8 cellular contexts compared by ENCODE assay signal in the genomic region with DNA sequence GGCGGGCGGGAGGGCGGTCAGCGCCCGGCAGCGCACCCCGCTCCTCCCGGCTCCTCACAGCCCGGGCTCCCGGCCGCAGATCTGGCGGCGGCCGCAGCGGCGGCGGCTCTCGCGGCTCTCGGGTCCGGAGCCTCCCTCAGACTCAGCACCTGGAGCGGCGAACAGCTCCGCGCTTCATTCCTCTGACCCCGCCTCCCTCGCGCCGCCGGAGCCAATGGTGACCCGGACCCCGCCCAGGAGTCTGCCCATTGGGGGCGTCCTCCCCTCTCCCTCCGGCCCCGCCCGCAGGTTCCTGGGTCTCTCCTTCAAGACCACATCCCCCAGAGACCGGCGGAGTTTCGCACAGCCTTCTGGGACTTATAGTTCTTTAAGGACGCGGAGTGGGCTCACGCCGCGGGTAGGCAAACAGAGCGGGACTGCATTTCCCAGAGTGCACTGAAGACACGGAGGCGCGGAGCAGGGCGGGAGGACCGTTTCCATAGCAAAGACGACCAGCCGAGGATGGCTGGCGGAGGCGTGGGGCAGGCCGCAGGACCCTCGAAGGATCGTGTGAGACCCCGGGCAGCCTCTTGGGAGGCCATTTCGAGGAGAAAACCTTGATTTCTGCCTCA. TPM values are rescaled to one million over a fixed set of nuclear protein-coding genes. Genes with fewer than 3 reads are reported as not detected.
DNase-seq lines count a peak whose midpoint lies in the region; ATAC-seq and TF ChIP-seq lines count a peak whose summit lies in the region.

SMPD3 (minus strand) TSS at position 149 of the 611 bp plus-strand sequence. CDS start 76,327 bp downstream, outside the sequence.

- peak within 1 kb of the TSS; percentile 61 for H3K4me3 ChIP-seq in Karpas-422 (ENCODE audit: low read length)
- H3K4me3 ChIP-seq in fibroblast of lung (replicated peaks in 1 of 4; ENCODE audit: control extremely low read depth in 1 of 4, insufficient read depth in 1 of 4, low read depth in 3 of 4, low read length in 4 of 4): peak within 1 kb of the TSS; percentile 15 to 56 (median 36)

- ATAC-seq in GM21825 (IDR thresholded peaks at IDR 0.05; ENCODE audit: unreplicated experiment): peak; percentile 84

- H3K4me2 ChIP-seq in Karpas-422 (ENCODE audit: low read depth, low read length, poor library complexity, severe bottlenecking) (peak within 1 kb of the TSS; percentile 61), fibroblast of lung (ENCODE audit: extremely low read depth, insufficient read depth, low read length) (peak within 1 kb of the TSS; percentile 76)

- no peaks in the 10 kb centered on the region for H3K79me2 ChIP-seq in Karpas-422 (ENCODE audit: low read length)
- H3K79me2 ChIP-seq in fibroblast of lung (ENCODE audit: control insufficient read depth, insufficient read depth, low read length): no peaks in the 10 kb centered on the region

- H4K20me1 ChIP-seq in Karpas-422 (ENCODE audit: insufficient read depth, low read depth, low read length) (0 out of 2 replicates have a peak, but pooled peaks cover 5% of the 10 kb centered on the region), fibroblast of lung (ENCODE audit: control insufficient read depth, extremely low read depth, insufficient read depth, low read length) (no peaks in the 10 kb centered on the region)

- H3K9me3 ChIP-seq in Karpas-422 (ENCODE audit: low read length): no peaks in the 10 kb centered on the region
- no peaks in the 10 kb centered on the region for H3K9me3 ChIP-seq in fibroblast of lung (ENCODE audit: control insufficient read depth, insufficient read depth, low read depth, low read length)

- no peaks in the 10 kb centered on the region for H3K9me2 ChIP-seq in Karpas-422 (replicated peaks; ENCODE audit: insufficient read depth, low read length)

- no peak for TF ChIP-seq CTCF in fibroblast of lung (conservative IDR thresholded peaks at IDR 0.05 in 1 of 2, IDR thresholded peaks at IDR 0.05 in 1 of 2; ENCODE audit: low read depth in 1 of 2, low read length in 2 of 2)

- H3K9ac ChIP-seq in Karpas-422 (ENCODE audit: low read length) (peak within 1 kb of the TSS; percentile 52), fibroblast of lung (ENCODE audit: insufficient read depth, low read length) (no peak within 1 kb of the TSS)

- H3K4me1 ChIP-seq in Karpas-422 (ENCODE audit: low read length) (peaks cover 36% of the 10 kb centered on the region), fibroblast of lung (ENCODE audit: control insufficient read depth, extremely low read depth, insufficient read depth, low read length) (no peaks in the 10 kb centered on the region)

- H2AFZ ChIP-seq in Karpas-422 (ENCODE audit: low read length): no peak within 1 kb of the TSS
- H2AFZ ChIP-seq in fibroblast of lung (ENCODE audit: low read length): peak within 1 kb of the TSS; percentile 10

- H3K27ac ChIP-seq in Karpas-422 (ENCODE audit: low read length): no peak within 1 kb of the TSS
- H3K27ac ChIP-seq in fibroblast of lung (ENCODE audit: insufficient read depth, low read length): no peak within 1 kb of the TSS

- DNase-seq in DMS153 treated with DMSO at 0.1 percent for 48 hours (lab: John Stamatoyannopoulos, UW; ENCODE audit: unreplicated experiment) (peak; percentile 97), Karpas-422 (peak; percentile 99), RPMI7951 (ENCODE audit: low read depth) (peak; percentile 98), fibroblast of lung (ENCODE audit: low read depth in 2 of 2) (peak; percentile 99), myocyte (ENCODE audit: low read depth) (peak; percentile 100)
- DNase-seq in activated T-helper 1 cell treated with anti-CD3 and anti-CD28 coated beads, Interleukin-2, amount 50 U/mL, for 16 hours (ENCODE audit: low read depth in 1 of 2, low spot score in 1 of 2): peak; percentile 97
- peak; percentile 92 to 97 for DNase-seq in stimulated activated CD8-positive, alpha-beta memory T cell treated with anti-CD3 and anti-CD28 coated beads, Interleukin-7, amount 100 ng/mL, for 1 hour (ENCODE audit: low read depth in 2 of 2)

- H3K36me3 ChIP-seq in Karpas-422 (ENCODE audit: insufficient read depth, low read length) (no peaks in the 10 kb centered on the region), fibroblast of lung (ENCODE audit: control insufficient read depth, insufficient read depth, low read length) (no peaks in the 10 kb centered on the region)

- H3K27me3 ChIP-seq in Karpas-422 (ENCODE audit: low read length) (no peaks in the 10 kb centered on the region), fibroblast of lung (ENCODE audit: control insufficient read depth, insufficient read depth, low read length) (peaks cover 7% of the 10 kb centered on the region)

RNA-seq across cellular contexts. Expression of gene SMPD3, which starts in this region (rescaled TPM):
- 5.0 and 12.6 TPM in 2 replicates for total RNA-seq in Karpas-422 (2014; rRNA removed; shearing (Covaris generic); ENCODE audit: low replicate concordance)
- total RNA-seq in RPMI7951 (2014; rRNA removed; shearing (Covaris generic)): 0.12 TPM in 1 of 2 replicates, not detected in the other
- under 0.01 TPM in 2 replicates for total RNA-seq in fibroblast of lung
- polyA plus RNA-seq in fibroblast of lung: 0.01 and 0.08 TPM in 2 replicates
- 0.08 TPM in 2 replicates for polyA plus RNA-seq in fibroblast of lung (2012)
- polyA minus RNA-seq in fibroblast of lung (ENCODE audit: low replicate concordance): not detected in 2 replicates
- total RNA-seq in myocyte: 0.05 TPM in 1 of 2 replicates, not detected in the other
- polyA plus RNA-seq in myocyte (2012): 0.53 TPM

Comparison
In these comparisons a context has a peak if more than half of its experiments do, and no peak if none do; other contexts are left out.
1. Peak in DNase-seq in RPMI7951; RNA of the gene not detected or under 1 TPM.
2. Peak in DNase-seq, H3K4me3 ChIP-seq and H3K4me2 ChIP-seq in fibroblast of lung; RNA of the gene not detected or under 1 TPM.
3. Peak in DNase-seq in myocyte; RNA of the gene not detected or under 1 TPM.